3 cellular contexts compared by ENCODE assay signal in the genomic region with DNA sequence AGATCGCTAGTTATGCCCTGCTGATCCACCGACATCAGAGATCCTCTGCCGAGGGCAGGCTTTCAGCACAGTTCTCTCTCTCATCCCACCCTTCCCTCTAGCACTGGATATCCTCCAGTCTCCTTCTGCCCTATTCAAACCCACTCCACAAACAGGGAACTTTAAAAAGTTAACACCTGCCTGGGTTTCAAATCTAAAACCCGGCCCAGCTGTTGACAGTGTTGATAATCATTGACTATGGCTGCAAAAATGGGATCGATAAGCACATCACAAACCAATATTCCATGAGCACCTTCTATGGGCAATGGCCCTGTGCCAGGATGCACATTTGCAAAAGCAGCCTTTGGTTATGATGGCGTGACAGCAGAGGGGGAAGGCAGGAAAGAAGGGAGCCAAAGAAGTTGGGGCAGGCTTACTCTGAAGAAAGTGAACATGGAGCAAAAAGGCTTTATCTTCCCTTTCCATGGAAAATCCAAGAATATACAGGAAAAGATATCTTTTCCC.
TF ChIP-seq lines count a peak whose summit lies in the region.

No MANE protein-coding gene starts in this region.

TF ChIP-seq in liver, 16 proteins besides CTCF, POLR2A, EP300 and RAD21 (continued from another document):
- TF ChIP-seq, protein P1, sequence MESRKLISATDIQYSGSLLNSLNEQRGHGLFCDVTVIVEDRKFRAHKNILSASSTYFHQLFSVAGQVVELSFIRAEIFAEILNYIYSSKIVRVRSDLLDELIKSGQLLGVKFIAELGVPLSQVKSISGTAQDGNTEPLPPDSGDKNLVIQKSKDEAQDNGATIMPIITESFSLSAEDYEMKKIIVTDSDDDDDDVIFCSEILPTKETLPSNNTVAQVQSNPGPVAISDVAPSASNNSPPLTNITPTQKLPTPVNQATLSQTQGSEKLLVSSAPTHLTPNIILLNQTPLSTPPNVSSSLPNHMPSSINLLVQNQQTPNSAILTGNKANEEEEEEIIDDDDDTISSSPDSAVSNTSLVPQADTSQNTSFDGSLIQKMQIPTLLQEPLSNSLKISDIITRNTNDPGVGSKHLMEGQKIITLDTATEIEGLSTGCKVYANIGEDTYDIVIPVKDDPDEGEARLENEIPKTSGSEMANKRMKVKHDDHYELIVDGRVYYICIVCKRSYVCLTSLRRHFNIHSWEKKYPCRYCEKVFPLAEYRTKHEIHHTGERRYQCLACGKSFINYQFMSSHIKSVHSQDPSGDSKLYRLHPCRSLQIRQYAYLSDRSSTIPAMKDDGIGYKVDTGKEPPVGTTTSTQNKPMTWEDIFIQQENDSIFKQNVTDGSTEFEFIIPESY (IDR thresholded peaks at IDR 0.05), result no peak
- TF ChIP-seq FOXA1 (IDR thresholded peaks at IDR 0.05) (no peak), EGR1 (IDR thresholded peaks at IDR 0.05; ENCODE audit: low read depth in 2 of 2) (no peak), FOXA2 (IDR thresholded peaks at IDR 0.05) (peak; percentile 27), SP1 (IDR thresholded peaks at IDR 0.05) (peak; percentile 39)

TF ChIP-seq in HepG2, 621 proteins besides CTCF, POLR2A, EP300 and RAD21 (continued from another document):
- TF ChIP-seq ZNF446 (CRISPR knock-in tag; IDR thresholded peaks at IDR 0.05) (no peak), MEIS2 (CRISPR knock-in tag; IDR thresholded peaks at IDR 0.05) (no peak), NFKB2 (CRISPR knock-in tag; IDR thresholded peaks at IDR 0.05; ENCODE audit: borderline replicate concordance) (no peak)
- TF ChIP-seq, protein P2, sequence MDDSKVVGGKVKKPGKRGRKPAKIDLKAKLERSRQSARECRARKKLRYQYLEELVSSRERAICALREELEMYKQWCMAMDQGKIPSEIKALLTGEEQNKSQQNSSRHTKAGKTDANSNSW (CRISPR knock-in tag; IDR thresholded peaks at IDR 0.05; ENCODE audit: borderline replicate concordance), result no peak

TF ChIP-seq in neural cell, 6 proteins besides CTCF, POLR2A, EP300 and RAD21:
- TF ChIP-seq, protein P3, sequence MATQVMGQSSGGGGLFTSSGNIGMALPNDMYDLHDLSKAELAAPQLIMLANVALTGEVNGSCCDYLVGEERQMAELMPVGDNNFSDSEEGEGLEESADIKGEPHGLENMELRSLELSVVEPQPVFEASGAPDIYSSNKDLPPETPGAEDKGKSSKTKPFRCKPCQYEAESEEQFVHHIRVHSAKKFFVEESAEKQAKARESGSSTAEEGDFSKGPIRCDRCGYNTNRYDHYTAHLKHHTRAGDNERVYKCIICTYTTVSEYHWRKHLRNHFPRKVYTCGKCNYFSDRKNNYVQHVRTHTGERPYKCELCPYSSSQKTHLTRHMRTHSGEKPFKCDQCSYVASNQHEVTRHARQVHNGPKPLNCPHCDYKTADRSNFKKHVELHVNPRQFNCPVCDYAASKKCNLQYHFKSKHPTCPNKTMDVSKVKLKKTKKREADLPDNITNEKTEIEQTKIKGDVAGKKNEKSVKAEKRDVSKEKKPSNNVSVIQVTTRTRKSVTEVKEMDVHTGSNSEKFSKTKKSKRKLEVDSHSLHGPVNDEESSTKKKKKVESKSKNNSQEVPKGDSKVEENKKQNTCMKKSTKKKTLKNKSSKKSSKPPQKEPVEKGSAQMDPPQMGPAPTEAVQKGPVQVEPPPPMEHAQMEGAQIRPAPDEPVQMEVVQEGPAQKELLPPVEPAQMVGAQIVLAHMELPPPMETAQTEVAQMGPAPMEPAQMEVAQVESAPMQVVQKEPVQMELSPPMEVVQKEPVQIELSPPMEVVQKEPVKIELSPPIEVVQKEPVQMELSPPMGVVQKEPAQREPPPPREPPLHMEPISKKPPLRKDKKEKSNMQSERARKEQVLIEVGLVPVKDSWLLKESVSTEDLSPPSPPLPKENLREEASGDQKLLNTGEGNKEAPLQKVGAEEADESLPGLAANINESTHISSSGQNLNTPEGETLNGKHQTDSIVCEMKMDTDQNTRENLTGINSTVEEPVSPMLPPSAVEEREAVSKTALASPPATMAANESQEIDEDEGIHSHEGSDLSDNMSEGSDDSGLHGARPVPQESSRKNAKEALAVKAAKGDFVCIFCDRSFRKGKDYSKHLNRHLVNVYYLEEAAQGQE (IDR thresholded peaks at IDR 0.05; ENCODE audit: borderline replicate concordance), result no peak
- TF ChIP-seq TAF1 (IDR thresholded peaks at IDR 0.05; ENCODE audit: low read depth) (no peak), MXI1 (conservative IDR thresholded peaks at IDR 0.05; ENCODE audit: poor library complexity, severe bottlenecking) (no peak), EZH2 (IDR thresholded peaks at IDR 0.05; ENCODE audit: borderline replicate concordance, insufficient read depth, low read length, poor library complexity, severe bottlenecking) (no peak), POLR2AphosphoS5 (IDR thresholded peaks at IDR 0.05) (no peak), SMC3 (conservative IDR thresholded peaks at IDR 0.05; ENCODE audit: poor library complexity) (no peak)
